8 cellular contexts compared by ENCODE assay signal in the genomic region with DNA sequence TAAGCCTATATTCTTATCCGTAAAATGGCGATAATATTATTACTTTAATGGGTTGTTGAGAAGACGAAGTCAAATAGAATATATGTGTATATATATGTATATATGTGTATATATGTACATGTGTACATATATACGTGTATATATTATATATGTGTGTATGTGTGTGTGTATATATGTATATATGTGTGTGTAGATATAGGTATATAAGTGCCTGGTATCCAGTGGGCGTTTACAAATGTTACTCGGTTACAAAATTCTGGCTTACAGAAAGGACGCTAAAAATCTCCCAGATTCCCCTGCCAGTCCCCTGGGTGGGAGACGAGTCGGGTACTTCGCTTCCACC. TPM values are rescaled to one million over a fixed set of nuclear protein-coding genes. Genes with fewer than 3 reads are reported as not detected.
A peak's percentile ranks its signal among the peaks of the same experiment; 100 is the strongest.
DNase-seq lines count a peak whose midpoint lies in the region; FAIRE-seq and TF ChIP-seq lines count a peak whose summit lies in the region.

No MANE protein-coding gene starts in this region.

- no peak overlapping the region for H3K27ac Mint-ChIP-seq in activated CD4-positive, alpha-beta memory T cell treated with anti-CD3 and anti-CD28 coated beads, Interleukin-2, amount 10 ng/mL, durations not matched to agents 7 days and 5 days

- H3K36me3 Mint-ChIP-seq in activated CD4-positive, alpha-beta memory T cell treated with anti-CD3 and anti-CD28 coated beads, Interleukin-2, amount 10 ng/mL, durations not matched to agents 7 days and 5 days (ENCODE audit: low read depth) = no peaks in the 10 kb centered on the region

- H3K4me2 ChIP-seq in GM23248 (ENCODE audit: unreplicated experiment) = peak overlapping the region; percentile 88

- H3K27me3 Mint-ChIP-seq in activated CD4-positive, alpha-beta memory T cell treated with anti-CD3 and anti-CD28 coated beads, Interleukin-2, amount 10 ng/mL, durations not matched to agents 7 days and 5 days = peaks cover 6% of the 10 kb centered on the region

- TF ChIP-seq POLR2A in thyroid gland (IDR thresholded peaks at IDR 0.05) = no peak

- H3K4me1 ChIP-seq in BE2C = no peaks in the 10 kb centered on the region
- H3K4me1 ChIP-seq in GM23248 (ENCODE audit: insufficient read depth) = 0 out of 2 replicates have a peak, but pooled peaks cover 9% of the 10 kb centered on the region
- H3K4me1 ChIP-seq in thyroid gland = peaks cover 15 to 18% of the 10 kb centered on the region in 2 donors

- no peaks in the 10 kb centered on the region for H3K36me3 ChIP-seq in BE2C
- no peaks in the 10 kb centered on the region for H3K36me3 ChIP-seq in GM23248 (ENCODE audit: low read depth)
- no peaks in the 10 kb centered on the region for H3K36me3 ChIP-seq in kidney epithelial cell (ENCODE audit: control insufficient read depth, insufficient read depth, low read length)
- no peaks in the 10 kb centered on the region for H3K36me3 ChIP-seq in thyroid gland

- CTCF ChIA-PET in activated CD4-positive, alpha-beta memory T cell treated with anti-CD3 and anti-CD28 coated beads, Interleukin-2, amount 10 ng/mL, durations not matched to agents 7 days and 5 days (lab: Charles Lee) = interaction anchor here (0.7 to 0.9 kb wide), 2 partner anchors 21 to 880 kb away, joined by 3 read pairs; no protein-coding TSS in a partner anchor

- H3K9me3 ChIP-seq in BE2C = no peaks in the 10 kb centered on the region
- H3K9me3 ChIP-seq in GM23248 (ENCODE audit: low read depth) = no peaks in the 10 kb centered on the region
- H3K9me3 ChIP-seq in thyroid gland = no peaks in the 10 kb centered on the region

- H3F3A ChIP-seq in GM23248 (ENCODE audit: insufficient read depth) = no peaks in the 10 kb centered on the region; the same call in 1 of the 2 replicates

- H3K27ac ChIP-seq in GM23248 = peak overlapping the region; percentile 68
- H3K27ac ChIP-seq in thyroid gland = peak overlapping the region; percentile 86 to 93 (median 91)

- H3K4me3 ChIP-seq in BE2C (ENCODE audit: low read depth, low read length) = peak overlapping the region; percentile 86
- H3K4me3 ChIP-seq in GM23248 = peak overlapping the region; percentile 98
- peak overlapping the region; percentile 93 for H3K4me3 ChIP-seq in kidney epithelial cell (ENCODE audit: low read depth, low read length)
- H3K4me3 ChIP-seq in thyroid gland (replicated peaks in 1 of 3) = peak overlapping the region; percentile 9 to 83 (median 82)

- H3K9ac ChIP-seq in GM23248 = peak overlapping the region; percentile 92

- H3K27me3 ChIP-seq in BE2C (no peaks in the 10 kb centered on the region), GM23248 (replicated peaks; ENCODE audit: insufficient read depth) (no peaks in the 10 kb centered on the region), kidney epithelial cell (ENCODE audit: control insufficient read depth, insufficient read depth, low read length) (no peaks in the 10 kb centered on the region), thyroid gland (no peaks in the 10 kb centered on the region)

- FAIRE-seq in frontal cortex (lab: Jason Lieb, UNC) = no peak

- peak overlapping the region; percentile 97 for H2AFZ ChIP-seq in GM23248

- in situ Hi-C loops in GM23248 (cut with MboI) = no loop called here

- whole genome bisulfite sequencing in GM23248 (ENCODE audit: low coverage in 1 of 2, low lambda C conversion rate in 2 of 2, missing lambda C conversion rate in 2 of 2), 2 experiments = 14 to 17% methylated on average over 10 of the region's 10 CpGs
- WGBS in thyroid gland, 2 donors = 12 to 23% methylated on average over 10 of the region's 10 CpGs

- no peaks in the 10 kb centered on the region for H3K9me2 ChIP-seq in GM23248 (ENCODE audit: insufficient read depth)

- H4K20me1 ChIP-seq in GM23248 (ENCODE audit: insufficient read depth) = no peaks in the 10 kb centered on the region

- intact Hi-C loops in thyroid gland (cut with DNase I) = loop anchor here (10.0 kb wide), 1 partner anchor 186 kb away; no protein-coding TSS in a partner anchor

- H3K4me1 Mint-ChIP-seq in activated CD4-positive, alpha-beta memory T cell treated with anti-CD3 and anti-CD28 coated beads, Interleukin-2, amount 10 ng/mL, durations not matched to agents 7 days and 5 days = peaks cover 15% of the 10 kb centered on the region

- peak overlapping the region; percentile 97 for H3K4me3 Mint-ChIP-seq in activated CD4-positive, alpha-beta memory T cell treated with anti-CD3 and anti-CD28 coated beads, Interleukin-2, amount 10 ng/mL, durations not matched to agents 7 days and 5 days

- no peaks in the 10 kb centered on the region for H3K9me3 Mint-ChIP-seq in activated CD4-positive, alpha-beta memory T cell treated with anti-CD3 and anti-CD28 coated beads, Interleukin-2, amount 10 ng/mL, durations not matched to agents 7 days and 5 days

- peaks cover 47% of the 10 kb centered on the region for H3K79me2 ChIP-seq in GM23248 (ENCODE audit: insufficient read depth)

- POLR2A ChIA-PET in activated CD4-positive, alpha-beta memory T cell treated with anti-CD3 and anti-CD28 coated beads, Interleukin-2, amount 10 ng/mL, durations not matched to agents 7 days and 5 days (lab: Charles Lee) = no interaction called here

- DNase-seq in BE2C (no peak), GM23248 (no peak), kidney epithelial cell (ENCODE audit: low read depth) (no peak), thyroid gland (no peak), NCI-H2227 treated with DMSO at 0.1 percent for 48 hours (lab: John Stamatoyannopoulos, UW) (no peak), frontal cortex (ENCODE audit: low spot score in 2 of 2) (no peak)
- DNase-seq in activated CD4-positive, alpha-beta memory T cell treated with anti-CD3 and anti-CD28 coated beads, Interleukin-2, amount 10 ng/mL, durations not matched to agents 7 days and 5 days = no peak
- no peak for DNase-seq in stimulated activated CD4-positive, alpha-beta T cell treated with anti-CD3 and anti-CD28 coated beads, Interleukin-15, amount 100 ng/mL, for 24 hours

- TF ChIP-seq CTCF in BE2C (IDR thresholded peaks at IDR 0.05; ENCODE audit: low read depth, low read length) (no peak), kidney epithelial cell (IDR thresholded peaks at IDR 0.05; ENCODE audit: insufficient read depth, low read length, poor library complexity, severe bottlenecking) (no peak), thyroid gland (IDR thresholded peaks at IDR 0.05) (no peak)

RNA-seq across cellular contexts. Expression of a gene that starts 0.3 kb away (rescaled TPM):
- polyA plus RNA-seq in BE2C (2012; ENCODE audit: insufficient read depth, insufficient read length, low read depth) = 50.5 TPM
- total RNA-seq in GM23248 (2014; rRNA removed; shearing (Covaris generic)) = 47.9 and 49.3 TPM in 2 replicates
- polyA plus RNA-seq in GM23248 (2016; fragmentation: Nextera tagmentation; extraction: Ambion mirVana) = 60.6 and 61.8 TPM in 2 replicates
- total RNA-seq in activated CD4-positive, alpha-beta memory T cell treated with anti-CD3 and anti-CD28 coated beads, Interleukin-2, amount 10 ng/mL, durations not matched to agents 7 days and 5 days = 10 to 100 TPM; 12.2 to 15.1 TPM
- total RNA-seq in kidney epithelial cell = 60.3 and 62.8 TPM in 2 replicates
- 10 to 100 TPM; 23.4 to 42.0 (median 33.7) TPM for total RNA-seq in thyroid gland
- total RNA-seq in frontal cortex = 55.4 TPM
